ENCODE assay signal across 1 cellular context in the genomic region with DNA sequence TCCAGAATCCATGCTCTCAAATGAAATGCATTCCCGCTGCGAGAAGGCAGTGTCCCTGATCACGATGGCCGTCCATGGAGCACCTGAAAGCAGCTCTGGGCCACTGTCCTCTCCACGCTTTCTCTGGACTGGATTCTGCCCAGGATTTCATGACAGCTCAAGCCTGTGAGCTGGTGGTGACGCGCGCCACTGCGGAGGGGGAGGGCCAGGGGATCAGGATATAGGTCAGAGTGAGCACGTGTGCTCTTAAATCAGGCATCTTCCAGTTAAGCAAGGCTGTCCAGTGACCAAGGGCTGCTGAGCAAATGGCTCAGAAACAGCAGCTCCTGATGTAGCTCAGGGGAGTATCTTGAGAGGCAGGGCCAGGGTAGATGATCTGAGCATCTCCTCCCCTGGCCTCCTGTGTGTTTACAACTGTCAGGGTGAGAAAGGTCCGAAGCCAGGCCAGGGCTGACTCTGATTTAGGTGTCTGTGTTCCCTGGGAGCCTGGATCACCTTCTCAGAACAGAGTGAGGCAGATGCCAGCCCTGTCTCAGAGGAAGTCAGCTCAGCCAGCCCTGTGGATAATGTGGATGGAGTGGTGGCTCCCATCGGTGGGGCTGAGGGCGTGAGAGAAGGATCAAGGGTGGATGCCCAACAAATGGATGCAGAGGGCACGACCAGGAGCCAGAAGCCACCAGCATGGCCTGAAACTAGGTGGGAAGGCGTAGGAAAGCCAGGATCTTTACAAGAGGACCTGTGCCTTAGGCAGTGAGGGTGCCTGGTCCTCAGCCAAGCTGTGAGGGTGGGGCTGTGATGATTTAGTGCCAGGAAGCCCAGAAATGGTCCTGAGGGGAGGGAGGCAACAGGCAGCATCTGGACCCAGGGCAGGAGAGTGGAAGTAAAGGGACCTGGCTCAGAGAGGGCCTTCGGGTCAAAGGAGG.
TF ChIP-seq lines count a peak whose summit lies in the region.

No MANE protein-coding gene starts in this region.

TF ChIP-seq in IMR-90, 13 proteins besides CTCF, POLR2A, EP300 and RAD21 (continued from another document):
- TF ChIP-seq RFX5 (IDR thresholded peaks at IDR 0.05; ENCODE audit: low read depth, low read length): no peak
- TF ChIP-seq CHD1 (IDR thresholded peaks at IDR 0.05; ENCODE audit: low read depth, low read length): no peak
- 0 out of 2 replicates have a peak, but pooled peaks have one; percentile 34 for TF ChIP-seq MXI1 (IDR thresholded peaks at IDR 0.05; ENCODE audit: borderline replicate concordance, low read depth, low read length)
